Comparison of ENCODE assay signal across 17 cellular contexts in the genomic region with DNA sequence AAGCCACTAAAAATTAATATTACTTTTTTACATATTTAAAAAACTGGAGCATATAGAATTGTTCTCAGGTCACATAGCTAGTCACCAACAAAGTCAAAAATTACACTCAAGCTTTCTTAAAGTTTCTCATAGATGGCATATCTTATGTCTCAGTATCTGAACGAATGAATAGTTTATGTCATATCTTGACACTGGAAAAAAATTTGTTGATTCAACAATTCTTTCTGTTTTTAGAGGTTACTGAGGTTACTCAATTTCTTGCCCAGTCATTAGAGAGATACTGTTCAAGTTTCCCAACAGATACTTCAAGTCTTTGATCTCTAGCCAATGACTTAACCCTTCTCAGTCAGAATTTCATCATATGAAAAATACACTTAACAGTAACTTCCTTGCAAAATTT.
DNase-seq lines count a peak whose midpoint lies in the region; FAIRE-seq and TF ChIP-seq lines count a peak whose summit lies in the region.
"Had no signal": no experiment of that assay in that cellular context is flagged by ENCODE, and none has a peak within 500 bp of the region (broad histone marks: within the 10 kb centered on the region; RNA-seq: fewer than 3 reads in every experiment).

No MANE protein-coding gene starts in this region.

- in situ Hi-C loops in mammary epithelial cell (cut with MboI; ENCODE audit: low sequenced_read_pairs in 2 of 2): no loop called here

- 33% methylated on average over 1 of the region's 1 CpG for WGBS in mammary epithelial cell (ENCODE audit: low coverage, missing lambda C conversion rate)
- WGBS in H1 (ENCODE audit: extremely low coverage in 1 of 2, insufficient coverage in 1 of 2, insufficient read length in 1 of 2, insufficient replicate concordance in 2 of 2, low coverage in 1 of 2, low lambda C conversion rate in 2 of 2, missing lambda C conversion rate in 1 of 2), 2 experiments: 86% methylated on average over 1 of the region's 1 CpG; no CpG with 5 or more reads in 1 of the 2 experiments
- WGBS in small intestine, 3 donors: 41 to 72% (median 56%) methylated on average over 1 of the region's 1 CpG

- no TSS peak for BruUV-seq in MCF 10A (replicated peaks; lab: Mats Ljungman, UMichigan)
- no TSS peak for BruUV-seq in mammary epithelial cell (replicated peaks; lab: Mats Ljungman, UMichigan)

- TF ChIP-seq CTCF in MCF 10A (IDR thresholded peaks at IDR 0.05; ENCODE audit: unreplicated experiment) (no peak), mammary epithelial cell (conservative IDR thresholded peaks at IDR 0.05 in 1 of 2, IDR thresholded peaks at IDR 0.05 in 1 of 2; ENCODE audit: extremely low read depth in 1 of 2, insufficient read depth in 1 of 2, low read depth in 1 of 2, low read length in 2 of 2) (no peak), H1 (IDR thresholded peaks at IDR 0.05; ENCODE audit: control extremely low read depth in 1 of 3, insufficient read depth in 1 of 3, low read depth in 1 of 3, low read length in 3 of 3) (no peak), dorsolateral prefrontal cortex (IDR thresholded peaks at IDR 0.05 in 54 of 56, conservative IDR thresholded peaks at IDR 0.05 in 2 of 56; ENCODE audit: low read depth in 1 of 56, partially characterized antibody in 56 of 56) (no peak)

- H3K14ac ChIP-seq in H1 (ENCODE audit: insufficient read length): no peak overlapping the region

- TF ChIP-seq EP300 in H1 (IDR thresholded peaks at IDR 0.05; ENCODE audit: borderline replicate concordance in 1 of 2, low read depth in 2 of 2, low read length in 2 of 2): no peak

- H3K9me3 ChIP-seq in mammary epithelial cell (replicated peaks; ENCODE audit: insufficient read depth, low read length) (no peaks in the 10 kb centered on the region), H1 (ENCODE audit: insufficient read depth in 2 of 2, low read depth in 1 of 2, low read length in 1 of 2) (no peaks in the 10 kb centered on the region), small intestine (ENCODE audit: control insufficient read depth, low read depth) (no peaks in the 10 kb centered on the region)
- H3K9me3 ChIP-seq: BLaER1 treated with 17β-estradiol and CSF1 and Interleukin-3, amounts not matched to agents 10 nM and 100 nM; HAP-1 had no signal

- POLR2A ChIA-PET in MCF 10A (lab: Yijun Ruan, JAX): no interaction called here
- POLR2A ChIA-PET in H1 (lab: Charles Lee; ENCODE audit: partially characterized antibody): no interaction called here

- H4K8ac ChIP-seq in H1 (ENCODE audit: extremely low read depth, insufficient read depth, low read length): no peak overlapping the region

- H3K36me3 ChIP-seq in mammary epithelial cell (ENCODE audit: insufficient read depth, low read length) (no peaks in the 10 kb centered on the region), H1 (ENCODE audit: control insufficient read depth in 2 of 4, insufficient read depth in 4 of 4, low read length in 3 of 4) (no peaks in the 10 kb centered on the region), small intestine (ENCODE audit: control insufficient read depth in 2 of 2, insufficient read depth in 2 of 2, low read length in 2 of 2) (no peaks in the 10 kb centered on the region)
- H3K36me3 ChIP-seq: BLaER1 treated with 17β-estradiol and CSF1 and Interleukin-3, amounts not matched to agents 10 nM and 100 nM; HAP-1 had no signal

- H3K4me1 ChIP-seq in mammary epithelial cell (ENCODE audit: insufficient read depth, low read length): no peaks in the 10 kb centered on the region
- peaks cover 0 to 15% (median 4%) of the 10 kb centered on the region in 4 experiments; a peak in 4 of 7 replicates for H3K4me1 ChIP-seq in H1 (replicated peaks in 1 of 4; ENCODE audit: control insufficient read depth in 3 of 4, insufficient read depth in 4 of 4, low read length in 3 of 4)
- H3K4me1 ChIP-seq in small intestine (ENCODE audit: control insufficient read depth in 2 of 2, insufficient read depth in 1 of 2, low read depth in 1 of 2, low read length in 1 of 2): no peaks in the 10 kb centered on the region
- H3K4me1 ChIP-seq: BLaER1 treated with 17β-estradiol and CSF1 and Interleukin-3, amounts not matched to agents 10 nM and 100 nM; HAP-1 had no signal

- H3K23ac ChIP-seq in H1 (ENCODE audit: insufficient read length): no peak overlapping the region

- no peaks in the 10 kb centered on the region for H3K27me3 Mint-ChIP-seq in MCF 10A (ENCODE audit: insufficient read depth, unreplicated experiment)
- H3K27me3 Mint-ChIP-seq: B cell had no signal

- no peak overlapping the region for H2BK12ac ChIP-seq in H1 (ENCODE audit: low read depth, low read length)

- H2AFZ ChIP-seq in mammary epithelial cell (ENCODE audit: low read depth, low read length): no peak overlapping the region
- no peak overlapping the region for H2AFZ ChIP-seq in H1 (ENCODE audit: low read length)

- no peak overlapping the region for H3K27ac Mint-ChIP-seq in MCF 10A (ENCODE audit: low read depth, unreplicated experiment)
- H3K27ac Mint-ChIP-seq: B cell; CD8-positive, alpha-beta T cell had no signal

- H2BK5ac ChIP-seq in H1 (ENCODE audit: low read depth, low read length): no peak overlapping the region

- no peak overlapping the region for H3K56ac ChIP-seq in H1 (replicated peaks; ENCODE audit: insufficient read length, low read depth, low read length)

- no peaks in the 10 kb centered on the region for H3K4me1 Mint-ChIP-seq in MCF 10A (ENCODE audit: insufficient read depth, unreplicated experiment)
- H3K4me1 Mint-ChIP-seq: B cell had no signal

- H4K91ac ChIP-seq in H1 (replicated peaks; ENCODE audit: insufficient read length, low read length): no peak overlapping the region

- H3K27me3 ChIP-seq in mammary epithelial cell (ENCODE audit: insufficient read depth, low read length) (no peaks in the 10 kb centered on the region), H1 (replicated peaks in 1 of 4; ENCODE audit: control insufficient read depth in 3 of 4, extremely low read depth in 1 of 4, insufficient read depth in 3 of 4, low read length in 3 of 4) (no peaks in the 10 kb centered on the region), small intestine (ENCODE audit: control insufficient read depth in 2 of 2, insufficient read depth in 2 of 2, low read length in 2 of 2) (no peaks in the 10 kb centered on the region), dorsolateral prefrontal cortex (peaks cover 0 to 4% (median 0%) of the 10 kb centered on the region in 45 donors)
- H3K27me3 ChIP-seq: BLaER1 treated with 17β-estradiol and CSF1 and Interleukin-3, amounts not matched to agents 10 nM and 100 nM had no signal

- H3K4me3 ChIP-seq in mammary epithelial cell (replicated peaks in 1 of 3; ENCODE audit: insufficient read depth in 1 of 3, low read depth in 2 of 3, low read length in 3 of 3) (no peak overlapping the region), H1 (ENCODE audit: extremely low read depth in 1 of 4, insufficient read depth in 2 of 4, low read depth in 3 of 4, low read length in 4 of 4) (no peak overlapping the region), small intestine (ENCODE audit: low read depth in 1 of 2, low read length in 2 of 2) (no peak overlapping the region), dorsolateral prefrontal cortex (no peak overlapping the region)
- H3K4me3 ChIP-seq: BLaER1 treated with 17β-estradiol and CSF1 and Interleukin-3, amounts not matched to agents 10 nM and 100 nM; HAP-1 had no signal

- peak; percentile 23 for DNase-seq in MCF 10A (ENCODE audit: unreplicated experiment)
- DNase-seq in mammary epithelial cell: no peak
- peak; percentile 8 for DNase-seq in amniotic epithelial cell (ENCODE audit: low read depth)
- DNase-seq in H1 (ENCODE audit: low read depth in 1 of 2, low spot score in 2 of 2): no peak
- DNase-seq in small intestine: no peak
- DNase-seq in DMS114 treated with DMSO at 0.1 percent for 48 hours (lab: John Stamatoyannopoulos, UW; ENCODE audit: unreplicated experiment): no peak
- DNase-seq in dorsolateral prefrontal cortex: no peak
- no peak for DNase-seq in activated CD4-positive, alpha-beta T cell treated with anti-CD3 and anti-CD28 coated beads, Interleukin-2, amount 50 U/mL, for 4 hours
- DNase-seq: 8988T; Calu3; CD8-positive, alpha-beta T cell; DMS153; DMS79; GF-D8 had no signal

- no peak overlapping the region for H3K4me3 Mint-ChIP-seq in MCF 10A (ENCODE audit: unreplicated experiment)
- H3K4me3 Mint-ChIP-seq: B cell; CD8-positive, alpha-beta T cell had no signal

- H3K18ac ChIP-seq in H1 (ENCODE audit: extremely low read depth, low read length): no peak overlapping the region

- dilution Hi-C loops in mammary epithelial cell (cut with HindIII; ENCODE audit: low sequenced_read_pairs): no loop called here

- H4K20me1 ChIP-seq in mammary epithelial cell (ENCODE audit: insufficient read depth, low read length) (no peaks in the 10 kb centered on the region), H1 (replicated peaks in 1 of 2; ENCODE audit: control insufficient read depth in 1 of 2, insufficient read depth in 2 of 2, low read length in 2 of 2) (no peaks in the 10 kb centered on the region)
- H4K20me1 ChIP-seq: BLaER1 treated with 17β-estradiol and CSF1 and Interleukin-3, amounts not matched to agents 10 nM and 100 nM had no signal

- intact Hi-C loops in MCF 10A (cut with micrococcal nuclease): no loop called here
- intact Hi-C loops in mammary epithelial cell (cut with micrococcal nuclease): no loop called here
- intact Hi-C loops in dorsolateral prefrontal cortex (cut with DNase I): no loop called here

- H2BK120ac ChIP-seq in H1 (replicated peaks; ENCODE audit: low read depth, low read length): no peak overlapping the region

- no peak overlapping the region for H3K9ac ChIP-seq in mammary epithelial cell (ENCODE audit: insufficient read depth, low read length)
- no peak overlapping the region for H3K9ac ChIP-seq in H1 (replicated peaks in 1 of 4; ENCODE audit: extremely low read depth in 1 of 4, low read depth in 3 of 4, low read length in 3 of 4)
- H3K9ac ChIP-seq: BLaER1 treated with 17β-estradiol and CSF1 and Interleukin-3, amounts not matched to agents 10 nM and 100 nM had no signal

- FAIRE-seq in H1 (lab: Jason Lieb, UNC) (peak; percentile 24), small intestine (lab: Jason Lieb, UNC) (peak; percentile 5)

- no peak overlapping the region for H4K5ac ChIP-seq in H1 (ENCODE audit: insufficient read length, low read depth, low read length)

- H3K4ac ChIP-seq in H1 (replicated peaks; ENCODE audit: insufficient read length, low read depth, low read length): no peak overlapping the region

- no peak overlapping the region for H2BK15ac ChIP-seq in H1 (ENCODE audit: low read length)

- H3K4me2 ChIP-seq in mammary epithelial cell (ENCODE audit: insufficient read depth, low read depth, low read length) (no peak overlapping the region), H1 (ENCODE audit: insufficient read depth in 1 of 2, low read depth in 2 of 2, low read length in 2 of 2) (no peak overlapping the region)
- H3K4me2 ChIP-seq: BLaER1 treated with 17β-estradiol and CSF1 and Interleukin-3, amounts not matched to agents 10 nM and 100 nM had no signal

- no peaks in the 10 kb centered on the region for H3K23me2 ChIP-seq in H1 (ENCODE audit: low read depth, low read length)

- CTCF ChIA-PET in MCF 10A (lab: Yijun Ruan, JAX): no interaction called here
- CTCF ChIA-PET in mammary epithelial cell (lab: Charles Lee; ENCODE audit: low non-redundant PET): no interaction called here
- CTCF ChIA-PET in H1 (lab: Charles Lee; ENCODE audit: partially characterized antibody): no interaction called here

- H3K9me3 Mint-ChIP-seq in MCF 10A (ENCODE audit: unreplicated experiment): peaks cover 6% of the 10 kb centered on the region
- H3K9me3 Mint-ChIP-seq: CD8-positive, alpha-beta T cell had no signal

- no peak for TF ChIP-seq POLR2A in H1 (IDR thresholded peaks at IDR 0.05; ENCODE audit: control extremely low read depth in 1 of 2, low read depth in 2 of 2, low read length in 2 of 2)

- no peaks in the 10 kb centered on the region for H3K79me1 ChIP-seq in H1 (ENCODE audit: low read depth, low read length)

- no peak for TF ChIP-seq RAD21 in H1 (IDR thresholded peaks at IDR 0.05 in 1 of 2, conservative IDR thresholded peaks at IDR 0.05 in 1 of 2; ENCODE audit: low read depth in 2 of 2, low read length in 2 of 2)

- H3K79me2 ChIP-seq in mammary epithelial cell (ENCODE audit: insufficient read depth, low read length): no peaks in the 10 kb centered on the region
- no peaks in the 10 kb centered on the region for H3K79me2 ChIP-seq in H1 (ENCODE audit: control insufficient read depth in 1 of 2, insufficient read depth in 2 of 2, low read length in 2 of 2)

- H2BK20ac ChIP-seq in H1 (ENCODE audit: low read length): no peak overlapping the region

- no peak overlapping the region for H2AK5ac ChIP-seq in H1 (ENCODE audit: low read depth, low read length)

- H3K27ac ChIP-seq in mammary epithelial cell (ENCODE audit: insufficient read depth, low read depth, low read length) (no peak overlapping the region), H1 (ENCODE audit: low read depth, low read length) (no peak overlapping the region), small intestine (ENCODE audit: low read depth in 1 of 2, low read length in 1 of 2) (no peak overlapping the region), dorsolateral prefrontal cortex (no peak overlapping the region)
- H3K27ac ChIP-seq: BLaER1 treated with 17β-estradiol and CSF1 and Interleukin-3, amounts not matched to agents 10 nM and 100 nM had no signal

- peaks cover 6% of the 10 kb centered on the region for H3K36me3 Mint-ChIP-seq in MCF 10A (ENCODE audit: insufficient read depth, unreplicated experiment)
- H3K36me3 Mint-ChIP-seq: CD8-positive, alpha-beta T cell had no signal

Comparison
In these comparisons a context has a peak if more than half of its experiments do, and no peak if none do; other contexts are left out.
1. DNase-seq: peak in MCF 10A (single experiment) and amniotic epithelial cell (single experiment); none in mammary epithelial cell (single experiment), H1 (0 of 2), small intestine (single experiment), DMS114 treated with DMSO at 0.1 percent for 48 hours (single experiment), dorsolateral prefrontal cortex (0 of 10) and activated CD4-positive, alpha-beta T cell treated with anti-CD3 and anti-CD28 coated beads, Interleukin-2, amount 50 U/mL, for 4 hours (0 of 2).